11 cellular contexts compared by ENCODE assay signal in genomic region chr6:5695260-5696245, GRCh38.
DNase-seq lines count a peak whose midpoint lies in the region; ATAC-seq, FAIRE-seq and TF ChIP-seq lines count a peak whose summit lies in the region.
"Had no signal": no experiment of that assay in that cellular context is flagged by ENCODE, and none has a peak within 500 bp of the region (broad histone marks: within the 10 kb centered on the region; RNA-seq: fewer than 3 reads in every experiment).

No MANE protein-coding gene starts in this region.

- no peak for DNase-seq in DND-41
- peak; percentile 59 for DNase-seq in MV-4-11 (lab: John Stamatoyannopoulos, UW)
- peak; percentile 61 for DNase-seq in endothelial cell of umbilical vein (ENCODE audit: low read depth, low spot score)
- DNase-seq in naive thymus-derived CD4-positive, alpha-beta T cell, result peak in 1 of 9 donors; percentile 14
- no peak for DNase-seq in activated CD4-positive, alpha-beta T cell treated with anti-CD3 and anti-CD28 coated beads for 4 hours
- DNase-seq in NCI-H1048 (lab: John Stamatoyannopoulos, UW), result no peak
- DNase-seq in activated CD4-positive, alpha-beta T cell treated with anti-CD3 and anti-CD28 coated beads, Interleukin-2, amount 50 U/mL, for 4 hours, result no peak
- no peak for DNase-seq in GM13976 (ENCODE audit: low spot score)
- DNase-seq: activated naive CD4-positive, alpha-beta T cell treated with Interleukin-2 at 50 U/mL for 16 hours; retina; thyroid gland had no signal

- peak overlapping the region; percentile 4 to 59 (median 34) for H3K4me3 Mint-ChIP-seq in naive thymus-derived CD4-positive, alpha-beta T cell

- H3K9me3 ChIP-seq in DND-41 (ENCODE audit: insufficient read depth, low read length, severe bottlenecking), result no peaks in the 10 kb centered on the region
- H3K9me3 ChIP-seq in endothelial cell of umbilical vein (replicated peaks; ENCODE audit: control insufficient read depth, insufficient read depth, low read length), result no peaks in the 10 kb centered on the region
- no peaks in the 10 kb centered on the region for H3K9me3 ChIP-seq in naive thymus-derived CD4-positive, alpha-beta T cell (ENCODE audit: control insufficient read depth in 2 of 3, low read length in 3 of 3)
- H3K9me3 ChIP-seq: thyroid gland had no signal

- H3K27ac ChIP-seq in DND-41 (ENCODE audit: low read length) (peak overlapping the region; percentile 35; the same call in 1 of the 2 replicates), endothelial cell of umbilical vein (ENCODE audit: insufficient read depth, low read depth, low read length) (no peak overlapping the region)
- H3K27ac ChIP-seq in naive thymus-derived CD4-positive, alpha-beta T cell (ENCODE audit: low read depth, low read length), result no peak overlapping the region
- H3K27ac ChIP-seq: thyroid gland had no signal

- intact Hi-C loops in endothelial cell of umbilical vein (cut with micrococcal nuclease), result no loop called here
- intact Hi-C loops in naive thymus-derived CD4-positive, alpha-beta T cell (cut with micrococcal nuclease), result no loop called here

- no peaks in the 10 kb centered on the region for H3K9me1 ChIP-seq in endothelial cell of umbilical vein (replicated peaks; ENCODE audit: control insufficient read depth, extremely low read depth, insufficient read depth, low read length)

- H3K27ac Mint-ChIP-seq in naive thymus-derived CD4-positive, alpha-beta T cell, result peak overlapping the region in 6 of 9 donors; percentile 32 to 80 (median 60)

- H3K36me3 Mint-ChIP-seq in naive thymus-derived CD4-positive, alpha-beta T cell, result peaks cover 10 to 37% (median 30%) of the 10 kb centered on the region in 5 donors

- POLR2A ChIA-PET in endothelial cell of umbilical vein (lab: Charles Lee), result no interaction called here
- POLR2A ChIA-PET in naive thymus-derived CD4-positive, alpha-beta T cell (lab: Charles Lee), result interaction anchor here (0.9 to 1.5 kb wide), 3 partner anchors 14 to 30 kb away, joined by 3 read pairs; no protein-coding TSS in a partner anchor

- peak; percentile 78 for ATAC-seq in DND-41 (ENCODE audit: insufficient read depth, low read depth)
- peak; percentile 61 for ATAC-seq in naive thymus-derived CD4-positive, alpha-beta T cell

- H3K36me3 ChIP-seq in DND-41 (ENCODE audit: insufficient read depth, low read length) (no peaks in the 10 kb centered on the region), endothelial cell of umbilical vein (ENCODE audit: control insufficient read depth in 2 of 2, extremely low read depth in 1 of 2, insufficient read depth in 2 of 2, low read length in 2 of 2) (no peaks in the 10 kb centered on the region)
- H3K36me3 ChIP-seq in naive thymus-derived CD4-positive, alpha-beta T cell (ENCODE audit: control insufficient read depth in 2 of 3, insufficient read depth in 3 of 3, low read length in 3 of 3), result no peaks in the 10 kb centered on the region
- H3K36me3 ChIP-seq: thyroid gland had no signal

- H3K4me2 ChIP-seq in DND-41 (ENCODE audit: insufficient read depth, low read length) (no peak overlapping the region), endothelial cell of umbilical vein (ENCODE audit: insufficient read depth, low read length) (no peak overlapping the region)

- CTCF ChIA-PET in endothelial cell of umbilical vein (lab: Charles Lee), result interaction anchor here (0.9 kb wide), 1 partner anchor 15 kb away, joined by 3 read pairs; no protein-coding TSS in a partner anchor
- CTCF ChIA-PET in naive thymus-derived CD4-positive, alpha-beta T cell (lab: Charles Lee), result no interaction called here

- dilution Hi-C loops in endothelial cell of umbilical vein (cut with MboI; ENCODE audit: extremely low pct_ligation_motif_present, low sequenced_read_pairs), result no loop called here

- no peak for TF ChIP-seq POLR2A in endothelial cell of umbilical vein (IDR thresholded peaks at IDR 0.05; ENCODE audit: low read depth, low read length)

- no peak overlapping the region for H3K9ac ChIP-seq in DND-41 (ENCODE audit: low read depth, low read length)
- no peak overlapping the region for H3K9ac ChIP-seq in endothelial cell of umbilical vein (replicated peaks; ENCODE audit: extremely low read depth, insufficient read depth, low read length)

- H3K4me1 ChIP-seq in DND-41 (ENCODE audit: insufficient read depth, low read length), result peaks cover 22% of the 10 kb centered on the region
- no peaks in the 10 kb centered on the region for H3K4me1 ChIP-seq in endothelial cell of umbilical vein (ENCODE audit: control insufficient read depth, extremely low read depth, insufficient read depth, low read length)
- peaks cover 0 to 14% of the 10 kb centered on the region in 2 donors for H3K4me1 ChIP-seq in naive thymus-derived CD4-positive, alpha-beta T cell (ENCODE audit: control insufficient read depth in 2 of 2, insufficient read depth in 2 of 2, low read length in 2 of 2)

- FAIRE-seq in endothelial cell of umbilical vein (lab: Jason Lieb, UNC), result peak; percentile 83

- no TSS peak for BruUV-seq in endothelial cell of umbilical vein (replicated peaks; lab: Mats Ljungman, UMichigan)

- TF ChIP-seq CTCF in DND-41 (IDR thresholded peaks at IDR 0.05; ENCODE audit: borderline replicate concordance, extremely low read depth, low read length, poor library complexity, severe bottlenecking) (no peak), endothelial cell of umbilical vein (IDR thresholded peaks at IDR 0.05; ENCODE audit: extremely low read depth in 1 of 2, insufficient read depth in 1 of 2, low read depth in 1 of 2, low read length in 2 of 2) (no peak), GM13976 (IDR thresholded peaks at IDR 0.05; ENCODE audit: borderline replicate concordance, control extremely low read depth, extremely low read depth, insufficient read depth, missing control alignments) (no peak)

- in situ Hi-C loops in GM13976 (cut with MboI; ENCODE audit: low sequenced_read_pairs, unreplicated experiment), result no loop called here

- H3K79me2 ChIP-seq in DND-41 (ENCODE audit: insufficient read depth, low read length), result no peaks in the 10 kb centered on the region
- H3K79me2 ChIP-seq in endothelial cell of umbilical vein (ENCODE audit: control insufficient read depth, insufficient read depth, low read length), result no peaks in the 10 kb centered on the region

- peaks cover 5 to 39% (median 32%) of the 10 kb centered on the region in 7 donors for H3K4me1 Mint-ChIP-seq in naive thymus-derived CD4-positive, alpha-beta T cell

- no peak overlapping the region for H3K4me3 ChIP-seq in DND-41 (ENCODE audit: low read depth in 1 of 2, low read length in 2 of 2)
- H3K4me3 ChIP-seq in endothelial cell of umbilical vein (replicated peaks in 1 of 3; ENCODE audit: insufficient read depth in 1 of 3, low read depth in 1 of 3, low read length in 3 of 3), result no peak overlapping the region
- H3K4me3 ChIP-seq in naive thymus-derived CD4-positive, alpha-beta T cell (ENCODE audit: low read length), result no peak overlapping the region
- H3K4me3 ChIP-seq: thyroid gland had no signal

- H3K27me3 ChIP-seq in DND-41 (ENCODE audit: insufficient read depth, low read length, poor library complexity) (no peaks in the 10 kb centered on the region), endothelial cell of umbilical vein (ENCODE audit: control insufficient read depth in 2 of 2, insufficient read depth in 2 of 2, low read length in 2 of 2) (no peaks in the 10 kb centered on the region)
- no peaks in the 10 kb centered on the region for H3K27me3 ChIP-seq in naive thymus-derived CD4-positive, alpha-beta T cell (ENCODE audit: control insufficient read depth in 2 of 2, insufficient read depth in 2 of 2, low read length in 2 of 2)
- H3K27me3 ChIP-seq: thyroid gland had no signal

- peaks cover 0 to 19% (median 9%) of the 10 kb centered on the region in 11 donors for H3K9me3 Mint-ChIP-seq in naive thymus-derived CD4-positive, alpha-beta T cell

- no peaks in the 10 kb centered on the region for H3K27me3 Mint-ChIP-seq in naive thymus-derived CD4-positive, alpha-beta T cell

- no peaks in the 10 kb centered on the region for H4K20me1 ChIP-seq in DND-41 (ENCODE audit: insufficient read depth, low read length)
- no peaks in the 10 kb centered on the region for H4K20me1 ChIP-seq in endothelial cell of umbilical vein (replicated peaks; ENCODE audit: control insufficient read depth, extremely low read depth, insufficient read depth, low read length)

- H2AFZ ChIP-seq in DND-41 (ENCODE audit: low read depth, low read length), result no peak overlapping the region
- peak overlapping the region; percentile 45 for H2AFZ ChIP-seq in endothelial cell of umbilical vein (ENCODE audit: low read depth, low read length)

TF ChIP-seq in endothelial cell of umbilical vein, 7 proteins besides CTCF, POLR2A, EP300 and RAD21:
- TF ChIP-seq GATA2 (IDR thresholded peaks at IDR 0.05; ENCODE audit: insufficient read depth, insufficient read length, low read depth, low read length), result no peak
- TF ChIP-seq FOS (IDR thresholded peaks at IDR 0.05; ENCODE audit: borderline replicate concordance, insufficient read depth, low read length), result peak; percentile 51

Comparison
In these comparisons a context has a peak if more than half of its experiments do, and no peak if none do; other contexts are left out.
1. DNase-seq: peak in MV-4-11 (single experiment) and endothelial cell of umbilical vein (single experiment); none in DND-41 (single experiment), activated CD4-positive, alpha-beta T cell treated with anti-CD3 and anti-CD28 coated beads for 4 hours (0 of 2), NCI-H1048 (single experiment), activated CD4-positive, alpha-beta T cell treated with anti-CD3 and anti-CD28 coated beads, Interleukin-2, amount 50 U/mL, for 4 hours (0 of 2) and GM13976 (single experiment).